8 cellular contexts compared by ENCODE assay signal in the genomic region with DNA sequence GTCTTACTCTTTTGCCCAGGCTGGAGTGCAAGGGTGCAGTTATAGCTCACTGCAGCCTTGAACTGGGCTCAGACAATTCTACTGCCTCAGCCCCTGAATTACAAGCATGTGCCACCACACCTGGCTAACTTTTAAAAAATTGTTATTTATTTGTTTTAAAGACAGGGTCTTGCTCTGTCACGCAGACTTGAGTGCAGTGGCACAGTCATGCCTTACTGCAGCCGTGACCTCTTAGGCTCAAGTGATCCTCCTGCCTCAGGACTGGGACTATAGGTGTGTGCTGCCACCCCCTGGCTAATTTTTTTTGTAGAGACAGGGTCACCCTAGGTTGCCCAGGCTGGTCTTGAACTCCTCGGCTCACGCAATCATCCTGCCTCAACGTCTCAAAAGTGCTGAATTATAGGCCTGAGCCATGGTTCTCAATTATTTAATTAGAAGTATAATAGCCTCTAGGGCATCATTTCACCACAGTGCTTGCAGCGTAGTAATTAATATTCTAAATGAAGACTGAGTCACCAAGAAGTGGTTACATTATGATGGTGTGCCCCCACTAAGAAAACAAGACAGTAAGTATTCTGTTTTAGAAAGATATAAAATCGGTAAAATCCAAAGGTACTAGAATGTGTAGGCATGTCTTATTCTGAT.
DNase-seq lines count a peak whose midpoint lies in the region; ATAC-seq, FAIRE-seq and TF ChIP-seq lines count a peak whose summit lies in the region.

No MANE protein-coding gene starts in this region.

- no peaks in the 10 kb centered on the region for H3K9me3 ChIP-seq in effector memory CD4-positive, alpha-beta T cell (ENCODE audit: control insufficient read depth, low read length)

- in situ Hi-C loops in KBM-7 (cut with MboI; ENCODE audit: low pct_unique_long_range_greater_than_20kb, low sequenced_read_pairs) = no loop called here

- peaks cover 33% of the 10 kb centered on the region for H3K4me1 Mint-ChIP-seq in nephron progenitor cell

- no peaks in the 10 kb centered on the region for H3K36me3 Mint-ChIP-seq in nephron progenitor cell (ENCODE audit: low read depth)

- no peaks in the 10 kb centered on the region for H3K27me3 Mint-ChIP-seq in nephron progenitor cell (ENCODE audit: low read depth, poor library complexity)

- H3K4me3 Mint-ChIP-seq in nephron progenitor cell = no peak overlapping the region

- H3K9me3 Mint-ChIP-seq in nephron progenitor cell = no peaks in the 10 kb centered on the region

- TF ChIP-seq CTCF in nephron progenitor cell (IDR thresholded peaks at IDR 0.05) = peak; percentile 40

- peak overlapping the region; percentile 1 for H3K27ac ChIP-seq in effector memory CD4-positive, alpha-beta T cell (ENCODE audit: insufficient read depth, low read length, poor library complexity, severe bottlenecking)

- no peak overlapping the region for H3K27ac Mint-ChIP-seq in nephron progenitor cell

- H3K27me3 ChIP-seq in effector memory CD4-positive, alpha-beta T cell (replicated peaks; ENCODE audit: control insufficient read depth, insufficient read depth, low read length, poor library complexity, severe bottlenecking) = no peaks in the 10 kb centered on the region

- no peak overlapping the region for H3K4me3 ChIP-seq in effector memory CD4-positive, alpha-beta T cell (ENCODE audit: insufficient read depth, low read depth, low read length, poor library complexity, severe bottlenecking)

- H3K4me1 ChIP-seq in effector memory CD4-positive, alpha-beta T cell (ENCODE audit: control insufficient read depth, insufficient read depth, low read length, poor library complexity, severe bottlenecking) = peaks cover 34% of the 10 kb centered on the region

- no peaks in the 10 kb centered on the region for H3K36me3 ChIP-seq in effector memory CD4-positive, alpha-beta T cell (ENCODE audit: control insufficient read depth, insufficient read depth, low read length)

- peak; percentile 60 for ATAC-seq in GM19397 (IDR thresholded peaks at IDR 0.05; ENCODE audit: unreplicated experiment)
- ATAC-seq in activated CD4-positive, CD25-positive, alpha-beta regulatory T cell treated with anti-CD3 and anti-CD28 coated beads, Interleukin-2, amount 50 U/mL, for 24 hours = peak; percentile 77 to 81

- FAIRE-seq in frontal cortex (lab: Jason Lieb, UNC) = no peak

- peak; percentile 12 for DNase-seq in DMS153 (lab: John Stamatoyannopoulos, UW)
- peak; percentile 38 for DNase-seq in KBM-7
- DNase-seq in effector memory CD4-positive, alpha-beta T cell = peak in 2 of 3 donors; percentile 10 to 29
- peak; percentile 37 for DNase-seq in nephron progenitor cell
- no peak for DNase-seq in epidermal melanocyte (ENCODE audit: insufficient read length, low spot score)
- DNase-seq in frontal cortex (ENCODE audit: low spot score in 2 of 2) = no peak

Comparison
In these comparisons a context has a peak if more than half of its experiments do, and no peak if none do; other contexts are left out.
1. DNase-seq: peak in DMS153 (single experiment), KBM-7 (single experiment), effector memory CD4-positive, alpha-beta T cell (2 of 3) and nephron progenitor cell (single experiment); none in epidermal melanocyte (single experiment) and frontal cortex (0 of 2).